In the genomic region with DNA sequence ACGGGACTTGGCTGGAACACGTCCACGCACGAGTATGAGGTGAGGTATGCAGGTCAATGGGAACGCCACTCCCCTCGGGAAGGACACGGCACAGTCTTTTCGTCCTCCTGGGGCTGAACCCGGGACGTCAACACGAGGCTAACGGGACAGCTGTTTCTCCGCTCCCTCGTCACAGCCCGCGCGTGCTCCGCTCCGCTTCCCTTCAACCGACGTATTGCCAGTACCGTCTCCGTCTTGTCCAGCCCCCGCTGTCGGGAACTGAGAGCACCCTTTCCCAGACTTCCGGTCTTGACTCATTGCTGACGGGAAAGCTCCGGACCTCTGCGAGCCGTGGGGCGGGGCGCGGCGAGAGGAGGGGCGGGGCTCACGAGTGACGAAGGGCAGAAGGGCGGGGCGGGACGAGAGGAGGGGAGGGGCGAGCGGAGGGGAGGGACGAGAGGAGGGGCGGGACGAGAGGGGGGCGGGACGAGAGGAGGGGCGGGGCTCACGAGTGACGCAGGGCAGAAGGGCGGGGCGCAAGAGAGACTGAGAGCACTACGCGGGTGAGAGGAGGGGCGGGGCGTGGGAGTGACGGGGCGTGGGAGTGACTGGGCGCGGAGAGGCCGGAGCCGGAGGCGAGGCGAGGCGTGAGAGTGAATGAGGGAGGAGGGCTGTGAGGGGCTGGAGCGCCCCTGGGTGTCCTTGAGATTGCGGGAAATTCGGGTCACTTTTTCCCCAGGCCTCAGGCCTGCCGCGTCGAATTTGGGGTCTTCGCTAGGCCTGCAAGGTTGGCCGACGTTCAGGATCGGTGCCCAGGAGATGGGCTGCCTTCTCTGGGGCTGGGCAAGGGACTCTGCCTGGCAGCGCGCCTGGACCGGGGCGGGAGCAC, we compare ENCODE assay signal across 8 cellular contexts. TPM values are rescaled to one million over a fixed set of nuclear protein-coding genes. Genes with fewer than 3 reads are reported as not detected.
DNase-seq lines count a peak whose midpoint lies in the region; ATAC-seq and TF ChIP-seq lines count a peak whose summit lies in the region.

No MANE protein-coding gene starts in this region.

- H3K36me3 ChIP-seq in SK-N-SH (replicated peaks in 1 of 2; ENCODE audit: control insufficient read depth in 1 of 2, insufficient read depth in 2 of 2, low read length in 1 of 2) = no peaks in the 10 kb centered on the region

- H3K9ac ChIP-seq in SK-N-SH = peak overlapping the region; percentile 89

- H3K9me3 ChIP-seq in SK-N-SH = no peaks in the 10 kb centered on the region

- CTCF ChIA-PET in SK-N-SH (lab: Yijun Ruan, JAX) = interaction anchor here (1.0 to 2.2 kb wide), 5 partner anchors 10 to 224 kb away, joined by 3 to 10 read pairs (median 5); a partner anchor contains a TSS

- no peaks in the 10 kb centered on the region for H3K36me3 Mint-ChIP-seq in activated naive CD4-positive, alpha-beta T cell treated with anti-CD3 and anti-CD28 coated beads, Interleukin-2, amount 50 U/mL, for 24 hours

- no peaks in the 10 kb centered on the region for H3K79me2 ChIP-seq in SK-N-SH (ENCODE audit: insufficient read depth)

- peak overlapping the region; percentile 89 for H3K4me2 ChIP-seq in SK-N-SH

- no peaks in the 10 kb centered on the region for H3F3A ChIP-seq in SK-N-SH (replicated peaks; ENCODE audit: insufficient read depth)

- H3K9me3 Mint-ChIP-seq in activated naive CD4-positive, alpha-beta T cell treated with anti-CD3 and anti-CD28 coated beads, Interleukin-2, amount 50 U/mL, for 24 hours = no peaks in the 10 kb centered on the region

- H3K27me3 ChIP-seq in SK-N-SH (ENCODE audit: insufficient read depth) = no peaks in the 10 kb centered on the region

- H3K4me1 ChIP-seq in SK-N-SH (ENCODE audit: control insufficient read depth in 1 of 2, insufficient read depth in 2 of 2, low read depth in 1 of 2, low read length in 1 of 2) = peaks cover 0 to 5% of the 10 kb centered on the region in 2 experiments; a peak in 2 of 4 replicates

- 0 out of 4 replicates have a peak, but pooled peaks of 1 of the 2 experiments have one; percentile 15 for TF ChIP-seq EP300 in SK-N-SH (IDR thresholded peaks at IDR 0.05; ENCODE audit: borderline replicate concordance in 1 of 2, low read depth in 1 of 2, low read length in 1 of 2)

- peak overlapping the region; percentile 66 to 79 for H3K4me3 ChIP-seq in SK-N-SH (ENCODE audit: low read depth in 2 of 2, low read length in 1 of 2)

- peak; percentile 72 for ATAC-seq in HG02623 (IDR thresholded peaks at IDR 0.05; ENCODE audit: unreplicated experiment)
- peak; percentile 91 for ATAC-seq in omental fat pad (ENCODE audit: low FRiP score)

- peak overlapping the region; percentile 93 for H3K4me3 Mint-ChIP-seq in activated naive CD4-positive, alpha-beta T cell treated with anti-CD3 and anti-CD28 coated beads, Interleukin-2, amount 50 U/mL, for 24 hours

- WGBS in SK-N-SH (ENCODE audit: low lambda C conversion rate) = 3% methylated on average over 38 of the region's 79 CpGs

- no peak for TF ChIP-seq RAD21 in SK-N-SH (IDR thresholded peaks at IDR 0.05; ENCODE audit: low read length)

- no peaks in the 10 kb centered on the region for H3K9me2 ChIP-seq in SK-N-SH

- TF ChIP-seq CTCF in GM10266 (IDR thresholded peaks at IDR 0.05; ENCODE audit: control insufficient read depth, insufficient read depth, low read depth, missing control alignments) (no peak), SK-N-SH (IDR thresholded peaks at IDR 0.05) (no peak), omental fat pad (IDR thresholded peaks at IDR 0.05) (no peak)

- peak overlapping the region; percentile 93 for H2AFZ ChIP-seq in SK-N-SH (ENCODE audit: low read depth)

- POLR2A ChIA-PET in SK-N-SH (lab: Yijun Ruan, JAX) = interaction anchor here (0.7 to 2.0 kb wide), 5 partner anchors 84 to 192 kb away, joined by 3 to 10 read pairs (median 4); a partner anchor contains a TSS

- H4K20me1 ChIP-seq in SK-N-SH (ENCODE audit: insufficient read depth) = no peaks in the 10 kb centered on the region

- peak overlapping the region; percentile 95 for H3K27ac Mint-ChIP-seq in activated naive CD4-positive, alpha-beta T cell treated with anti-CD3 and anti-CD28 coated beads, Interleukin-2, amount 50 U/mL, for 24 hours

- H3K27ac ChIP-seq in SK-N-SH (ENCODE audit: low read depth in 2 of 2, low read length in 1 of 2) = peak overlapping the region; percentile 79 to 96
- peak overlapping the region; percentile 92 for H3K27ac ChIP-seq in temporal lobe (ENCODE audit: low read depth, low read length)

- H3K4me1 Mint-ChIP-seq in activated naive CD4-positive, alpha-beta T cell treated with anti-CD3 and anti-CD28 coated beads, Interleukin-2, amount 50 U/mL, for 24 hours = peaks cover 32% of the 10 kb centered on the region

- no peaks in the 10 kb centered on the region for H3K27me3 Mint-ChIP-seq in activated naive CD4-positive, alpha-beta T cell treated with anti-CD3 and anti-CD28 coated beads, Interleukin-2, amount 50 U/mL, for 24 hours

- DNase-seq in GM10266 (ENCODE audit: extremely low spot score) (peak; percentile 90), NCI-H1092 treated with DMSO at 0.1 percent for 48 hours (lab: John Stamatoyannopoulos, UW) (peak; percentile 97), SK-N-SH (peak; percentile 94), glomerular endothelial cell (ENCODE audit: extremely low read depth, low read depth, low spot score) (peak; percentile 87), omental fat pad (ENCODE audit: low spot score) (peak; percentile 94)

TF ChIP-seq in SK-N-SH, 30 proteins besides CTCF, POLR2A, EP300 and RAD21 (continues in another document):
- peak; percentile 35 for TF ChIP-seq CHD2 (IDR thresholded peaks at IDR 0.05; ENCODE audit: low read length, partially characterized antibody)
- peak; percentile 83 for TF ChIP-seq FOSL2 (IDR thresholded peaks at IDR 0.05; ENCODE audit: borderline replicate concordance, low read depth)
- TF ChIP-seq POLR2AphosphoS5 (IDR thresholded peaks at IDR 0.05; ENCODE audit: low read depth, low read length) = peak; percentile 90
- no peak for TF ChIP-seq FOXJ3 (CRISPR knock-in tag; IDR thresholded peaks at IDR 0.05)
- 0 out of 2 replicates have a peak, but pooled peaks have one; percentile 54 for TF ChIP-seq SIN3A (IDR thresholded peaks at IDR 0.05; ENCODE audit: borderline replicate concordance, low read depth, low read length)
- TF ChIP-seq TCF12 (IDR thresholded peaks at IDR 0.05) = peak; percentile 8; the same call in 1 of the 2 replicates
- TF ChIP-seq EZH2phosphoT487 (IDR thresholded peaks at IDR 0.05; ENCODE audit: borderline replicate concordance, low read depth) = no peak
- TF ChIP-seq NRF1 (IDR thresholded peaks at IDR 0.05; ENCODE audit: low read depth, low read length) = peak; percentile 66
- peak; percentile 80 for TF ChIP-seq MXI1 (IDR thresholded peaks at IDR 0.05; ENCODE audit: low read depth, low read length)
- peak; percentile 64; the same call in 1 of the 2 replicates for TF ChIP-seq JUND (IDR thresholded peaks at IDR 0.05)
- TF ChIP-seq MEF2A (IDR thresholded peaks at IDR 0.05; ENCODE audit: borderline replicate concordance, low read depth) = no peak
- TF ChIP-seq GABPA (IDR thresholded peaks at IDR 0.05; ENCODE audit: low read depth) = peak; percentile 70
- TF ChIP-seq, protein P1, sequence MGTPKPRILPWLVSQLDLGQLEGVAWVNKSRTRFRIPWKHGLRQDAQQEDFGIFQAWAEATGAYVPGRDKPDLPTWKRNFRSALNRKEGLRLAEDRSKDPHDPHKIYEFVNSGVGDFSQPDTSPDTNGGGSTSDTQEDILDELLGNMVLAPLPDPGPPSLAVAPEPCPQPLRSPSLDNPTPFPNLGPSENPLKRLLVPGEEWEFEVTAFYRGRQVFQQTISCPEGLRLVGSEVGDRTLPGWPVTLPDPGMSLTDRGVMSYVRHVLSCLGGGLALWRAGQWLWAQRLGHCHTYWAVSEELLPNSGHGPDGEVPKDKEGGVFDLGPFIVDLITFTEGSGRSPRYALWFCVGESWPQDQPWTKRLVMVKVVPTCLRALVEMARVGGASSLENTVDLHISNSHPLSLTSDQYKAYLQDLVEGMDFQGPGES (IDR thresholded peaks at IDR 0.05; ENCODE audit: low read depth, low read length) = no peak
- TF ChIP-seq, protein P2, sequence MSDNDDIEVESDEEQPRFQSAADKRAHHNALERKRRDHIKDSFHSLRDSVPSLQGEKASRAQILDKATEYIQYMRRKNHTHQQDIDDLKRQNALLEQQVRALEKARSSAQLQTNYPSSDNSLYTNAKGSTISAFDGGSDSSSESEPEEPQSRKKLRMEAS (IDR thresholded peaks at IDR 0.05; ENCODE audit: low read depth) = peak; percentile 93
- peak; percentile 86 for TF ChIP-seq ELF1 (IDR thresholded peaks at IDR 0.05)
- TF ChIP-seq TAF1 (IDR thresholded peaks at IDR 0.05; ENCODE audit: borderline replicate concordance, low read depth, low read length) = peak; percentile 50; the same call in 1 of the 2 replicates
- TF ChIP-seq, protein P3, sequence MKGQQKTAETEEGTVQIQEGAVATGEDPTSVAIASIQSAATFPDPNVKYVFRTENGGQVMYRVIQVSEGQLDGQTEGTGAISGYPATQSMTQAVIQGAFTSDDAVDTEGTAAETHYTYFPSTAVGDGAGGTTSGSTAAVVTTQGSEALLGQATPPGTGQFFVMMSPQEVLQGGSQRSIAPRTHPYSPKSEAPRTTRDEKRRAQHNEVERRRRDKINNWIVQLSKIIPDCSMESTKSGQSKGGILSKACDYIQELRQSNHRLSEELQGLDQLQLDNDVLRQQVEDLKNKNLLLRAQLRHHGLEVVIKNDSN (IDR thresholded peaks at IDR 0.05; ENCODE audit: borderline replicate concordance, low read depth) = 0 out of 2 replicates have a peak, but pooled peaks have one; percentile 25

RNA-seq across cellular contexts. Expression of a gene that starts 22.2 kb away (rescaled TPM):
- not detected in 2 replicates for polyA plus RNA-seq in SK-N-SH (2012; rRNA removed)
- not detected in 2 replicates for polyA plus RNA-seq in SK-N-SH (2012; cell fraction: cytosol; rRNA removed)
- 0.14 TPM in 1 of 2 replicates, not detected in the other for polyA plus RNA-seq in SK-N-SH (2012; cell fraction: nucleus; rRNA removed)
- total RNA-seq in glomerular endothelial cell (not detected in 2 replicates), omental fat pad (not detected), temporal lobe (0.49 TPM)

Comparison
In these comparisons a context has a peak if more than half of its experiments do, and no peak if none do; other contexts are left out.
1. Peak in every context shown above with its lines: DNase-seq, ATAC-seq, H3K4me3 ChIP-seq and H3K27ac ChIP-seq.